Comparison of ENCODE assay signal across 8 cellular contexts in genomic region chr2:241272722-241273551, GRCh38. TPM values are rescaled to one million over a fixed set of nuclear protein-coding genes. Genes with fewer than 3 reads are reported as not detected.
DNase-seq lines count a peak whose midpoint lies in the region; ATAC-seq and TF ChIP-seq lines count a peak whose summit lies in the region.

No MANE protein-coding gene starts in this region.

- H3K36me3 ChIP-seq in BJ (ENCODE audit: control insufficient read depth, insufficient read depth, low read length) = peaks cover 2% of the 10 kb centered on the region
- peaks cover 21% of the 10 kb centered on the region for H3K36me3 ChIP-seq in WERI-Rb-1
- peaks cover 2% of the 10 kb centered on the region for H3K36me3 ChIP-seq in kidney epithelial cell (ENCODE audit: control insufficient read depth, insufficient read depth, low read length)

- DNase-seq in BJ (ENCODE audit: low read depth) (no peak), HUDEP-2 (lab: John Stamatoyannopoulos, UW; ENCODE audit: unreplicated experiment in 76 of 76) (peak in 41 of 76 experiments; percentile 3 to 50 (median 23)), WERI-Rb-1 (peak; percentile 51), kidney epithelial cell (ENCODE audit: low read depth) (no peak), DMS79 treated with DMSO at 0.1 percent for 48 hours (lab: John Stamatoyannopoulos, UW) (no peak)
- DNase-seq in central memory CD4-positive, alpha-beta T cell = peak; percentile 31
- DNase-seq in stimulated activated CD4-positive, alpha-beta T cell treated with anti-CD3 and anti-CD28 coated beads, Interleukin-1b, Interleukin-23, amount 100 ng/mL, for 4 hours (ENCODE audit: low read depth in 2 of 2) = peak; percentile 16 to 50

- POLR2A ChIA-PET in BJ (lab: Charles Lee) = no interaction called here

- CTCF ChIA-PET in BJ (lab: Yijun Ruan, JAX) = no interaction called here

- H3K27me3 ChIP-seq in BJ (ENCODE audit: control insufficient read depth, insufficient read depth, low read length) (no peaks in the 10 kb centered on the region), WERI-Rb-1 (ENCODE audit: insufficient read depth, low read depth, severe bottlenecking) (no peaks in the 10 kb centered on the region), kidney epithelial cell (ENCODE audit: control insufficient read depth, insufficient read depth, low read length) (no peaks in the 10 kb centered on the region)

- H3K9me3 ChIP-seq in WERI-Rb-1 (ENCODE audit: severe bottlenecking) = peaks cover 4% of the 10 kb centered on the region

- no peak for TF ChIP-seq CTCF in BJ (IDR thresholded peaks at IDR 0.05; ENCODE audit: insufficient read depth, low read depth, low read length)
- no peak for TF ChIP-seq CTCF in WERI-Rb-1 (IDR thresholded peaks at IDR 0.05; ENCODE audit: low read depth, low read length)
- no peak for TF ChIP-seq CTCF in kidney epithelial cell (IDR thresholded peaks at IDR 0.05; ENCODE audit: insufficient read depth, low read length, poor library complexity, severe bottlenecking)

- peak; percentile 46 for ATAC-seq in GM19328 (IDR thresholded peaks at IDR 0.05; ENCODE audit: unreplicated experiment)

- H3K27ac ChIP-seq in WERI-Rb-1 = peak overlapping the region; percentile 90

- H3K4me3 ChIP-seq in BJ (ENCODE audit: low read depth, low read length) (peak overlapping the region; percentile 73), WERI-Rb-1 (ENCODE audit: low read depth, low read length) (peak overlapping the region; percentile 54), kidney epithelial cell (ENCODE audit: low read depth, low read length) (peak overlapping the region; percentile 56)

RNA-seq across cellular contexts. Expression of gene HDLBP, which starts 42.5 kb away (rescaled TPM):
- 738 and 948 TPM in 2 replicates for polyA plus RNA-seq in BJ (2011; rRNA removed)
- polyA minus RNA-seq in BJ (2011; rRNA and poly(A)+ RNA removed) = 1,169 and 1,682 TPM in 2 replicates
- 405 and 510 TPM in 2 replicates for total RNA-seq in kidney epithelial cell

RNA-seq across cellular contexts. Expression of gene SEPTIN2, which starts 42.8 kb away (rescaled TPM):
- 336 and 712 TPM in 2 replicates for polyA plus RNA-seq in BJ (2011; rRNA removed)
- polyA minus RNA-seq in BJ (2011; rRNA and poly(A)+ RNA removed) = 308 and 343 TPM in 2 replicates
- 333 and 350 TPM in 2 replicates for total RNA-seq in kidney epithelial cell

Comparison
In these comparisons a context has a peak if more than half of its experiments do, and no peak if none do; other contexts are left out.
1. DNase-seq: peak in HUDEP-2 (41 of 76), WERI-Rb-1 (single experiment), central memory CD4-positive, alpha-beta T cell (single experiment) and stimulated activated CD4-positive, alpha-beta T cell treated with anti-CD3 and anti-CD28 coated beads, Interleukin-1b, Interleukin-23, amount 100 ng/mL, for 4 hours (2 of 2); none in BJ (single experiment), kidney epithelial cell (single experiment) and DMS79 treated with DMSO at 0.1 percent for 48 hours (single experiment).
2. Peak in every context shown above with its lines, with median percentiles within 50 percentile points of each other: H3K4me3 ChIP-seq.